In genomic region chr6:87391334-87391733, GRCh38 we compare ENCODE assay signal across 8 cellular contexts. TPM values are rescaled to one million over a fixed set of nuclear protein-coding genes. Genes with fewer than 3 reads are reported as not detected.
DNase-seq lines count a peak whose midpoint lies in the region; ATAC-seq and TF ChIP-seq lines count a peak whose summit lies in the region.

No MANE protein-coding gene starts in this region.

- no peaks in the 10 kb centered on the region for H3K4me1 ChIP-seq in adrenal gland (replicated peaks in 1 of 2)
- no peaks in the 10 kb centered on the region for H3K4me1 ChIP-seq in esophagus squamous epithelium

- H3K27me3 ChIP-seq in adrenal gland (no peaks in the 10 kb centered on the region), esophagus squamous epithelium (no peaks in the 10 kb centered on the region)

- TF ChIP-seq CTCF in GM20000 (IDR thresholded peaks at IDR 0.05; ENCODE audit: extremely low read depth, missing control alignments) (peak; percentile 37), adrenal gland (IDR thresholded peaks at IDR 0.05) (peak in 5 of 6 experiments; percentile 39 to 56 (median 51)), esophagus squamous epithelium (IDR thresholded peaks at IDR 0.05) (no peak)

- intact Hi-C loops in adrenal gland (cut with DNase I) (no loop called here), esophagus squamous epithelium (cut with DNase I) (no loop called here)

- H3K9me3 ChIP-seq in adrenal gland (replicated peaks in 1 of 3) (no peaks in the 10 kb centered on the region), esophagus squamous epithelium (no peaks in the 10 kb centered on the region)

- TF ChIP-seq POLR2A in adrenal gland (IDR thresholded peaks at IDR 0.05) (no peak), esophagus squamous epithelium (IDR thresholded peaks at IDR 0.05) (no peak)

- no peak for ATAC-seq in HG03097 (IDR thresholded peaks at IDR 0.05; ENCODE audit: low FRiP score, unreplicated experiment)

- peak; percentile 66 for DNase-seq in DMS53 (lab: John Stamatoyannopoulos, UW)
- peak; percentile 48 for DNase-seq in GM20000 (ENCODE audit: low spot score)
- peak; percentile 66 for DNase-seq in NAMALWA (ENCODE audit: low spot score)
- DNase-seq in adrenal gland, result peak; percentile 30 to 69 (median 41)
- peak; percentile 39 to 49 for DNase-seq in lung microvascular endothelial cell (ENCODE audit: low read depth in 2 of 2)
- no peak for DNase-seq in NCI-H187 (lab: John Stamatoyannopoulos, UW)
- no peak for DNase-seq in esophagus squamous epithelium (lab: John Stamatoyannopoulos, UW)

- H3K4me3 ChIP-seq in adrenal gland (no peak overlapping the region), esophagus squamous epithelium (no peak overlapping the region)

- H3K27ac ChIP-seq in adrenal gland, result no peak overlapping the region
- H3K27ac ChIP-seq in esophagus squamous epithelium, result no peak overlapping the region

- WGBS in adrenal gland, 4 donors, result 59 to 78% (median 63%) methylated on average over 2 to 3 of the region's 3 CpGs
- 56 to 63% methylated on average over 3 of the region's 3 CpGs for WGBS in esophagus squamous epithelium, 2 donors

- H3K36me3 ChIP-seq in adrenal gland (replicated peaks in 1 of 2) (no peaks in the 10 kb centered on the region), esophagus squamous epithelium (no peaks in the 10 kb centered on the region)

RNA-seq across cellular contexts. Expression of gene CFAP206, which starts 16.4 kb away (rescaled TPM):
- total RNA-seq in adrenal gland (1 to 10 TPM in 3 of 8 donors, under 1 TPM in 5; 0.21 to 1.6 (median 0.38) TPM), lung microvascular endothelial cell (under 0.01 and 0.22 TPM in 2 replicates), esophagus squamous epithelium (under 1 TPM in 1 of 4 donors, not detected in 3; 0.26 TPM)
- 1 to 10 TPM in 1 of 3 donors, under 1 TPM in 2; 0.09 to 1.0 (median 0.84) TPM for polyA plus RNA-seq in adrenal gland

RNA-seq across cellular contexts. Expression of gene C6orf163, which starts 46.7 kb away (rescaled TPM):
- total RNA-seq in adrenal gland (1 to 10 TPM in 5 of 8 donors, under 1 TPM in 2, not detected in 1; 0.55 to 4.0 (median 2.0) TPM), lung microvascular endothelial cell (0.44 and 0.79 TPM in 2 replicates), esophagus squamous epithelium (1 to 10 TPM in 2 of 4 donors, under 1 TPM in 2; 0.35 to 3.1 (median 1.2) TPM)
- polyA plus RNA-seq in adrenal gland, result 10 to 100 TPM in 1 of 3 donors, 1 to 10 TPM in 1, under 1 TPM in 1; 0.81 to 20.4 (median 4.5) TPM

Comparison
In these comparisons a context has a peak if more than half of its experiments do, and no peak if none do; other contexts are left out.
1. DNase-seq: peak in DMS53 (single experiment), GM20000 (single experiment), NAMALWA (single experiment), adrenal gland (7 of 7) and lung microvascular endothelial cell (2 of 2); none in NCI-H187 (0 of 2) and esophagus squamous epithelium (single experiment).
2. CTCF ChIP-seq: peak in GM20000 (single experiment) and adrenal gland (5 of 6); none in esophagus squamous epithelium (0 of 6).